ENCODE assay signal across 1 cellular context in genomic region chr11:102346456-102346747, GRCh38.
TF ChIP-seq lines count a peak whose summit lies in the region.

No MANE protein-coding gene starts in this region.

TF ChIP-seq in A549, 52 proteins besides CTCF, POLR2A, EP300 and RAD21 (continued from another document):
- no peak for TF ChIP-seq BCL3 (IDR thresholded peaks at IDR 0.05)
